ENCODE assay signal across 8 cellular contexts in genomic region chr11:73779084-73779902, GRCh38. TPM values are rescaled to one million over a fixed set of nuclear protein-coding genes. Genes with fewer than 3 reads are reported as not detected.
A peak's percentile ranks its signal among the peaks of the same experiment; 100 is the strongest.
DNase-seq lines count a peak whose midpoint lies in the region; ATAC-seq, FAIRE-seq and TF ChIP-seq lines count a peak whose summit lies in the region.

No MANE protein-coding gene starts in this region.

- ATAC-seq in HG03378 (IDR thresholded peaks at IDR 0.05; ENCODE audit: unreplicated experiment), result peak; percentile 86

- peak overlapping the region; percentile 77 for H3K9ac ChIP-seq in keratinocyte (ENCODE audit: control insufficient read depth, extremely low read depth, insufficient read depth, low read length)

- H3K36me3 ChIP-seq in keratinocyte (ENCODE audit: control insufficient read depth in 2 of 2, extremely low read depth in 1 of 2, insufficient read depth in 2 of 2, low read length in 2 of 2), result no peaks in the 10 kb centered on the region

- no peaks in the 10 kb centered on the region for H3K79me2 ChIP-seq in keratinocyte (ENCODE audit: control insufficient read depth, insufficient read depth, low read length)

- DNase-seq in AML-193 (lab: John Stamatoyannopoulos, UW) (peak; percentile 95 to 96), NCI-H446 treated with DMSO at 0.1 percent for 48 hours (lab: John Stamatoyannopoulos, UW) (peak; percentile 99), cerebellar nuclear complex (lab: John Stamatoyannopoulos, UW) (peak; percentile 93 to 97), keratinocyte (ENCODE audit: low read depth, low spot score) (peak; percentile 94)
- DNase-seq in activated CD4-positive, CD25-positive, alpha-beta regulatory T cell treated with anti-CD3 and anti-CD28 coated beads, Interleukin-2, amount 50 U/mL, for 72 hours, result peak; percentile 98
- DNase-seq in stimulated activated CD4-positive, alpha-beta T cell treated with anti-CD3 and anti-CD28 coated beads, Interleukin-12 subunit alpha, Interleukin-12 subunit beta, amount 100 ng/mL, for 48 hours (ENCODE audit: low read depth in 2 of 3, low spot score in 1 of 3), result peak; percentile 97 to 99 (median 98)

- TF ChIP-seq CTCF in keratinocyte (optimal IDR thresholded peaks at IDR 0.05 in 1 of 3, IDR thresholded peaks at IDR 0.05 in 1 of 3, conservative IDR thresholded peaks at IDR 0.05 in 1 of 3; ENCODE audit: extremely low read depth in 1 of 3, insufficient read depth in 2 of 3, low read length in 3 of 3), result no peak

- peak; percentile 73 for TF ChIP-seq POLR2A in GM19099 (IDR thresholded peaks at IDR 0.05; ENCODE audit: extremely low read depth, insufficient read length, low read depth)

- peak overlapping the region; percentile 84 for H2AFZ ChIP-seq in keratinocyte (ENCODE audit: control insufficient read depth, low read length)

- peak overlapping the region; percentile 84 for H3K27ac ChIP-seq in keratinocyte (ENCODE audit: control insufficient read depth, insufficient read depth, low read length)

- H4K20me1 ChIP-seq in keratinocyte (ENCODE audit: control insufficient read depth, extremely low read depth, insufficient read depth, low read length), result no peaks in the 10 kb centered on the region

- H3K4me2 ChIP-seq in keratinocyte (ENCODE audit: control insufficient read depth, extremely low read depth, insufficient read depth, low read depth, low read length), result peak overlapping the region; percentile 64

- dilution Hi-C loops in keratinocyte (cut with MboI; ENCODE audit: extremely low pct_ligation_motif_present, low sequenced_read_pairs), result no loop called here

- FAIRE-seq in keratinocyte (lab: Jason Lieb, UNC), result peak; percentile 79

- H3K4me1 ChIP-seq in keratinocyte (ENCODE audit: control insufficient read depth, extremely low read depth, insufficient read depth, low read length), result peaks cover 2% of the 10 kb centered on the region

- peak overlapping the region; percentile 44 to 62 (median 46) for H3K4me3 ChIP-seq in keratinocyte (ENCODE audit: control insufficient read depth in 2 of 3, extremely low read depth in 1 of 3, insufficient read depth in 2 of 3, low read depth in 1 of 3, low read length in 3 of 3)

- no peaks in the 10 kb centered on the region for H3K27me3 ChIP-seq in keratinocyte (ENCODE audit: control insufficient read depth, extremely low read depth, insufficient read depth, low read length)

- H3K9me1 ChIP-seq in keratinocyte (ENCODE audit: control insufficient read depth, extremely low read depth, insufficient read depth, low read length), result no peaks in the 10 kb centered on the region

- H3K9me3 ChIP-seq in keratinocyte (ENCODE audit: control insufficient read depth, low read depth, low read length), result no peaks in the 10 kb centered on the region

RNA-seq across cellular contexts. Expression of gene MRPL48, which starts 8.4 kb away (rescaled TPM):
- 46.3 to 72.2 TPM (median 53.0 TPM) in 3 replicates for polyA plus RNA-seq in keratinocyte
- polyA plus RNA-seq in keratinocyte (2011; ENCODE audit: low read depth), result 18.4 TPM
- polyA plus RNA-seq in keratinocyte (2011; cell fraction: cytosol; rRNA removed), result 38.9 and 55.8 TPM in 2 replicates
- 20.2 and 21.1 TPM in 2 replicates for polyA plus RNA-seq in keratinocyte (2011; cell fraction: nucleus; rRNA removed)
- polyA plus RNA-seq in keratinocyte (2012; ENCODE audit: low replicate concordance), result 28.3 and 48.7 TPM in 2 replicates
- 8.6 to 28.9 TPM (median 16.7 TPM) in 3 replicates for polyA minus RNA-seq in keratinocyte
- polyA minus RNA-seq in keratinocyte (2011; cell fraction: cytosol; rRNA and poly(A)+ RNA removed), result 11.9 TPM
- polyA minus RNA-seq in keratinocyte (2011; cell fraction: nucleus; rRNA and poly(A)+ RNA removed), result 11.8 and 13.7 TPM in 2 replicates

RNA-seq across cellular contexts. Expression of gene RAB6A, which starts 18.4 kb away (rescaled TPM):
- polyA plus RNA-seq in keratinocyte, result 99.9 to 143 TPM (median 142 TPM) in 3 replicates
- 273 TPM for polyA plus RNA-seq in keratinocyte (2011; ENCODE audit: low read depth)
- polyA plus RNA-seq in keratinocyte (2011; cell fraction: cytosol; rRNA removed), result 96.5 and 188 TPM in 2 replicates
- 77.1 and 97.8 TPM in 2 replicates for polyA plus RNA-seq in keratinocyte (2011; cell fraction: nucleus; rRNA removed)
- polyA plus RNA-seq in keratinocyte (2012; ENCODE audit: low replicate concordance), result 84.5 and 124 TPM in 2 replicates
- polyA minus RNA-seq in keratinocyte, result 34.8 to 224 TPM (median 102 TPM) in 3 replicates
- 164 TPM for polyA minus RNA-seq in keratinocyte (2011; cell fraction: cytosol; rRNA and poly(A)+ RNA removed)
- polyA minus RNA-seq in keratinocyte (2011; cell fraction: nucleus; rRNA and poly(A)+ RNA removed), result 50.1 and 104 TPM in 2 replicates

Comparison
In these comparisons a context has a peak if more than half of its experiments do, and no peak if none do; other contexts are left out.
1. Peak in every context shown above with its lines: DNase-seq, ATAC-seq, H3K4me3 ChIP-seq and H3K27ac ChIP-seq.